ENCODE assay signal across 8 cellular contexts in genomic region chr2:49687873-49688272, GRCh38.
DNase-seq lines count a peak whose midpoint lies in the region; ATAC-seq, FAIRE-seq and TF ChIP-seq lines count a peak whose summit lies in the region.

No MANE protein-coding gene starts in this region.

- TF ChIP-seq POLR2A in A549 (IDR thresholded peaks at IDR 0.05; ENCODE audit: low read length) (no peak), gastroesophageal sphincter (IDR thresholded peaks at IDR 0.05) (no peak)

- POLR2A ChIA-PET in A549 (lab: Yijun Ruan, JAX) = no interaction called here
- POLR2A ChIA-PET in activated CD4-positive, alpha-beta memory T cell treated with anti-CD3 and anti-CD28 coated beads, Interleukin-2, amount 10 ng/mL, durations not matched to agents 7 days and 5 days (lab: Charles Lee) = no interaction called here

- H3K27ac Mint-ChIP-seq in stimulated activated effector memory CD8-positive, alpha-beta T cell treated with anti-CD3 and anti-CD28 coated beads, Interleukin-12 subunit alpha, Interleukin-12 subunit beta, amount 100 ng/mL, for 72 hours = no peak overlapping the region
- H3K27ac Mint-ChIP-seq in activated CD4-positive, alpha-beta memory T cell treated with anti-CD3 and anti-CD28 coated beads, Interleukin-2, amount 10 ng/mL, durations not matched to agents 7 days and 5 days = no peak overlapping the region

- ATAC-seq in A549 = peak in 1 of 2 experiments; percentile 72; a peak in 2 of 6 replicates
- peak; percentile 57 for ATAC-seq in GM18867 (IDR thresholded peaks at IDR 0.05; ENCODE audit: unreplicated experiment)
- ATAC-seq in gastroesophageal sphincter = no peak
- no peak for ATAC-seq in GM21737 (IDR thresholded peaks at IDR 0.05; ENCODE audit: unreplicated experiment)
- no peak for ATAC-seq in stimulated activated effector memory CD8-positive, alpha-beta T cell treated with anti-CD3 and anti-CD28 coated beads, Interleukin-12 subunit alpha, Interleukin-12 subunit beta, amount 100 ng/mL, for 72 hours

- H3K9me3 Mint-ChIP-seq in stimulated activated effector memory CD8-positive, alpha-beta T cell treated with anti-CD3 and anti-CD28 coated beads, Interleukin-12 subunit alpha, Interleukin-12 subunit beta, amount 100 ng/mL, for 72 hours = peaks cover 19% of the 10 kb centered on the region
- H3K9me3 Mint-ChIP-seq in activated CD4-positive, alpha-beta memory T cell treated with anti-CD3 and anti-CD28 coated beads, Interleukin-2, amount 10 ng/mL, durations not matched to agents 7 days and 5 days = no peaks in the 10 kb centered on the region

- 0% methylated on average over 1 of the region's 1 CpG for WGBS in A549 (ENCODE audit: missing lambda C conversion rate)
- 58 to 89% methylated on average over 1 of the region's 1 CpG for WGBS in gastroesophageal sphincter (ENCODE audit: low coverage in 1 of 2), 2 donors

- H3K27me3 Mint-ChIP-seq in activated CD4-positive, alpha-beta memory T cell treated with anti-CD3 and anti-CD28 coated beads, Interleukin-2, amount 10 ng/mL, durations not matched to agents 7 days and 5 days = no peaks in the 10 kb centered on the region

- H3K4me1 Mint-ChIP-seq in stimulated activated effector memory CD8-positive, alpha-beta T cell treated with anti-CD3 and anti-CD28 coated beads, Interleukin-12 subunit alpha, Interleukin-12 subunit beta, amount 100 ng/mL, for 72 hours = no peaks in the 10 kb centered on the region
- no peaks in the 10 kb centered on the region for H3K4me1 Mint-ChIP-seq in activated CD4-positive, alpha-beta memory T cell treated with anti-CD3 and anti-CD28 coated beads, Interleukin-2, amount 10 ng/mL, durations not matched to agents 7 days and 5 days

- DNase-seq in A549 (ENCODE audit: low read depth in 1 of 2, low spot score in 1 of 2) (no peak), OCI-M1 (lab: John Stamatoyannopoulos, UW) (peak; percentile 24)
- no peak for DNase-seq in stimulated activated effector memory CD8-positive, alpha-beta T cell treated with anti-CD3 and anti-CD28 coated beads, Interleukin-12 subunit alpha, Interleukin-12 subunit beta, amount 100 ng/mL, for 72 hours (ENCODE audit: low spot score in 2 of 2)
- no peak for DNase-seq in stimulated activated naive CD4-positive, alpha-beta T cell treated with Interleukin-2 at 50 U/mL for 16 hours (lab: John Stamatoyannopoulos, UW)
- DNase-seq in activated CD4-positive, alpha-beta memory T cell treated with anti-CD3 and anti-CD28 coated beads, Interleukin-2, amount 10 ng/mL, durations not matched to agents 7 days and 5 days = no peak

- H3K9me3 ChIP-seq in A549 (0 out of 3 replicates have a peak, but pooled peaks cover 4% of the 10 kb centered on the region), gastroesophageal sphincter (no peaks in the 10 kb centered on the region)

- no peak overlapping the region for H3K4me2 ChIP-seq in A549

- H3K4me3 ChIP-seq in A549 = no peak overlapping the region
- H3K4me3 ChIP-seq in gastroesophageal sphincter = no peak overlapping the region

- no peaks in the 10 kb centered on the region for H3K36me3 ChIP-seq in gastroesophageal sphincter

- no peak for TF ChIP-seq EP300 in A549 (IDR thresholded peaks at IDR 0.05)
- no peak for TF ChIP-seq EP300 in gastroesophageal sphincter (IDR thresholded peaks at IDR 0.05)

- peak; percentile 28 to 32; a peak in 2 of 5 replicates for TF ChIP-seq RAD21 in A549 (conservative IDR thresholded peaks at IDR 0.05 in 1 of 2, IDR thresholded peaks at IDR 0.05 in 1 of 2)

- H3K36me3 Mint-ChIP-seq in stimulated activated effector memory CD8-positive, alpha-beta T cell treated with anti-CD3 and anti-CD28 coated beads, Interleukin-12 subunit alpha, Interleukin-12 subunit beta, amount 100 ng/mL, for 72 hours = no peaks in the 10 kb centered on the region
- H3K36me3 Mint-ChIP-seq in activated CD4-positive, alpha-beta memory T cell treated with anti-CD3 and anti-CD28 coated beads, Interleukin-2, amount 10 ng/mL, durations not matched to agents 7 days and 5 days (ENCODE audit: low read depth) = no peaks in the 10 kb centered on the region

- H3K27me3 ChIP-seq in gastroesophageal sphincter = no peaks in the 10 kb centered on the region

- FAIRE-seq in A549 (lab: Jason Lieb, UNC) = no peak

- H3K4me1 ChIP-seq in A549 (no peaks in the 10 kb centered on the region), gastroesophageal sphincter (no peaks in the 10 kb centered on the region)

- H3K27ac ChIP-seq in A549 = no peak overlapping the region
- no peak overlapping the region for H3K27ac ChIP-seq in gastroesophageal sphincter

- CTCF ChIA-PET in A549 (lab: Yijun Ruan, JAX) = interaction anchor here (0.8 to 1.9 kb wide), 8 partner anchors 8 to 804 kb away, joined by 3 to 5 read pairs (median 4); no protein-coding TSS in a partner anchor
- CTCF ChIA-PET in activated CD4-positive, alpha-beta memory T cell treated with anti-CD3 and anti-CD28 coated beads, Interleukin-2, amount 10 ng/mL, durations not matched to agents 7 days and 5 days (lab: Charles Lee) = interaction anchor here (0.6 to 1.0 kb wide), 3 partner anchors 293 to 456 kb away, joined by 3 read pairs; no protein-coding TSS in a partner anchor

- TF ChIP-seq CTCF in A549 (IDR thresholded peaks at IDR 0.05) (peak; percentile 30; the same call in 2 of the 3 replicates), gastroesophageal sphincter (IDR thresholded peaks at IDR 0.05) (peak; percentile 39 to 55 (median 46))

- H3K4me3 Mint-ChIP-seq in stimulated activated effector memory CD8-positive, alpha-beta T cell treated with anti-CD3 and anti-CD28 coated beads, Interleukin-12 subunit alpha, Interleukin-12 subunit beta, amount 100 ng/mL, for 72 hours = no peak overlapping the region
- no peak overlapping the region for H3K4me3 Mint-ChIP-seq in activated CD4-positive, alpha-beta memory T cell treated with anti-CD3 and anti-CD28 coated beads, Interleukin-2, amount 10 ng/mL, durations not matched to agents 7 days and 5 days

TF ChIP-seq in A549, 52 proteins besides CTCF, POLR2A, EP300 and RAD21:
- TF ChIP-seq SMC3 (IDR thresholded peaks at IDR 0.05) (peak; percentile 52; the same call in 2 of the 3 replicates), JUNB (IDR thresholded peaks at IDR 0.05) (no peak)
